In genomic region chr11:7154881-7155344, GRCh38 we compare ENCODE assay signal across 17 cellular contexts.
DNase-seq lines count a peak whose midpoint lies in the region; ATAC-seq and TF ChIP-seq lines count a peak whose summit lies in the region.
"Had no signal": no experiment of that assay in that cellular context is flagged by ENCODE, and none has a peak within 500 bp of the region (broad histone marks: within the 10 kb centered on the region; RNA-seq: fewer than 3 reads in every experiment).

No MANE protein-coding gene starts in this region.

- DNase-seq in ELR (ENCODE audit: low read depth) (peak; percentile 38), MG63 (peak; percentile 23), body of pancreas (no peak), mesothelial cell of epicardium (ENCODE audit: low spot score in 2 of 2, unreplicated experiment in 2 of 2) (no peak), NOMO-1 treated with DMSO at 0.1 percent for 48 hours (lab: John Stamatoyannopoulos, UW; ENCODE audit: unreplicated experiment) (no peak)
- DNase-seq in CD4-positive, alpha-beta T cell: no peak
- DNase-seq in naive thymus-derived CD8-positive, alpha-beta T cell: no peak
- DNase-seq: activated CD4-positive, alpha-beta T cell treated with anti-CD3 and anti-CD28 coated beads, Interleukin-2, amount 10 ng/mL, durations not matched to agents 24 days and 14 days; activated naive CD4-positive, alpha-beta T cell; lower lobe of right lung; NCI-H345; nephron progenitor cell; spleen; T-helper 9 cell; thyroid gland had no signal

- H3K27me3 ChIP-seq in MG63 (no peaks in the 10 kb centered on the region), body of pancreas (no peaks in the 10 kb centered on the region)
- H3K27me3 ChIP-seq in CD4-positive, alpha-beta T cell (ENCODE audit: control insufficient read depth, insufficient read depth, low read length): no peaks in the 10 kb centered on the region
- H3K27me3 ChIP-seq: gastroesophageal sphincter, spleen, thyroid gland had no signal

- H3K27ac ChIP-seq in body of pancreas: no peak overlapping the region
- H3K27ac ChIP-seq in CD4-positive, alpha-beta T cell (ENCODE audit: low read depth, low read length): no peak overlapping the region
- H3K27ac ChIP-seq: gastroesophageal sphincter, lower lobe of right lung, spleen, thyroid gland had no signal

- no peaks in the 10 kb centered on the region for H3K27me3 Mint-ChIP-seq in mesothelial cell of epicardium (ENCODE audit: low read depth)
- peaks cover 5% of the 10 kb centered on the region for H3K27me3 Mint-ChIP-seq in CD4-positive, alpha-beta T cell
- peaks cover 4 to 19% (median 10%) of the 10 kb centered on the region in 5 donors for H3K27me3 Mint-ChIP-seq in naive thymus-derived CD8-positive, alpha-beta T cell

- peaks cover 10% of the 10 kb centered on the region for H3K4me1 Mint-ChIP-seq in mesothelial cell of epicardium
- H3K4me1 Mint-ChIP-seq in CD4-positive, alpha-beta T cell (ENCODE audit: low read depth): no peaks in the 10 kb centered on the region
- no peaks in the 10 kb centered on the region for H3K4me1 Mint-ChIP-seq in naive thymus-derived CD8-positive, alpha-beta T cell
- H3K4me1 Mint-ChIP-seq: B cell, nephron progenitor cell had no signal

- H3K9me3 ChIP-seq in MG63 (peaks cover 2% of the 10 kb centered on the region; the same call in 1 of the 2 replicates), body of pancreas (no peaks in the 10 kb centered on the region)
- no peaks in the 10 kb centered on the region for H3K9me3 ChIP-seq in CD4-positive, alpha-beta T cell (ENCODE audit: control insufficient read depth, low read length)
- H3K9me3 ChIP-seq: lower lobe of right lung, thyroid gland had no signal

- H3K36me3 ChIP-seq in MG63: no peaks in the 10 kb centered on the region
- no peaks in the 10 kb centered on the region for H3K36me3 ChIP-seq in body of pancreas (replicated peaks in 1 of 2; ENCODE audit: insufficient read depth in 1 of 2, low read depth in 2 of 2)
- H3K36me3 ChIP-seq: gastroesophageal sphincter, lower lobe of right lung, spleen, thyroid gland had no signal

- H3K4me3 ChIP-seq in MG63 (no peak overlapping the region), body of pancreas (no peak overlapping the region)
- H3K4me3 ChIP-seq: gastroesophageal sphincter, lower lobe of right lung, spleen, thyroid gland had no signal

- 34 to 39% methylated on average over 2 of the region's 2 CpGs for WGBS in body of pancreas, 2 donors

- ATAC-seq in body of pancreas: peak; percentile 35
- no peak for ATAC-seq in CD4-positive, alpha-beta T cell (ENCODE audit: poor library complexity)
- no peak for ATAC-seq in naive thymus-derived CD8-positive, alpha-beta T cell
- ATAC-seq: gastroesophageal sphincter, lower lobe of right lung had no signal

- no peaks in the 10 kb centered on the region for H3K9me3 Mint-ChIP-seq in mesothelial cell of epicardium
- no peaks in the 10 kb centered on the region for H3K9me3 Mint-ChIP-seq in CD4-positive, alpha-beta T cell
- H3K9me3 Mint-ChIP-seq in naive thymus-derived CD8-positive, alpha-beta T cell: peaks cover 0 to 2% (median 0%) of the 10 kb centered on the region in 9 donors

- TF ChIP-seq CTCF in body of pancreas (IDR thresholded peaks at IDR 0.05): no peak
- TF ChIP-seq CTCF in mesothelial cell of epicardium (IDR thresholded peaks at IDR 0.05; ENCODE audit: unreplicated experiment): no peak
- no peak for TF ChIP-seq CTCF in CD4-positive, alpha-beta T cell (IDR thresholded peaks at IDR 0.05)

- TF ChIP-seq POLR2A in body of pancreas (IDR thresholded peaks at IDR 0.05): no peak

- no peaks in the 10 kb centered on the region for H3K36me3 Mint-ChIP-seq in mesothelial cell of epicardium
- H3K36me3 Mint-ChIP-seq in CD4-positive, alpha-beta T cell (ENCODE audit: low read depth): no peaks in the 10 kb centered on the region
- no peaks in the 10 kb centered on the region for H3K36me3 Mint-ChIP-seq in naive thymus-derived CD8-positive, alpha-beta T cell

- peak overlapping the region; percentile 35 for H3K27ac Mint-ChIP-seq in mesothelial cell of epicardium
- no peak overlapping the region for H3K27ac Mint-ChIP-seq in CD4-positive, alpha-beta T cell
- no peak overlapping the region for H3K27ac Mint-ChIP-seq in naive thymus-derived CD8-positive, alpha-beta T cell
- H3K27ac Mint-ChIP-seq: activated CD4-positive, alpha-beta T cell treated with anti-CD3 and anti-CD28 coated beads, Interleukin-2, amount 10 ng/mL, durations not matched to agents 24 days and 14 days; B cell; nephron progenitor cell had no signal

- intact Hi-C loops in body of pancreas (cut with DNase I): no loop called here
- intact Hi-C loops in CD4-positive, alpha-beta T cell (cut with DNase I, micrococcal nuclease): no loop called here

- CTCF ChIA-PET in CD4-positive, alpha-beta T cell (lab: Charles Lee): interaction anchor here (0.6 kb wide), 1 partner anchor 540 kb away, joined by 4 read pairs; no protein-coding TSS in a partner anchor

- POLR2A ChIA-PET in CD4-positive, alpha-beta T cell (lab: Charles Lee): no interaction called here
- POLR2A ChIA-PET in naive thymus-derived CD8-positive, alpha-beta T cell (lab: Charles Lee): no interaction called here

- H3K4me1 ChIP-seq in body of pancreas: no peaks in the 10 kb centered on the region
- H3K4me1 ChIP-seq: gastroesophageal sphincter, lower lobe of right lung, spleen, thyroid gland had no signal

- H3K4me3 Mint-ChIP-seq in mesothelial cell of epicardium: no peak overlapping the region
- no peak overlapping the region for H3K4me3 Mint-ChIP-seq in CD4-positive, alpha-beta T cell
- no peak overlapping the region for H3K4me3 Mint-ChIP-seq in naive thymus-derived CD8-positive, alpha-beta T cell
- H3K4me3 Mint-ChIP-seq: activated CD4-positive, alpha-beta T cell treated with anti-CD3 and anti-CD28 coated beads, Interleukin-2, amount 10 ng/mL, durations not matched to agents 24 days and 14 days; B cell; nephron progenitor cell had no signal

Comparison
In these comparisons a context has a peak if more than half of its experiments do, and no peak if none do; other contexts are left out.
1. DNase-seq: peak in ELR (single experiment) and MG63 (single experiment); none in body of pancreas (0 of 4), mesothelial cell of epicardium (0 of 2), CD4-positive, alpha-beta T cell (0 of 10), NOMO-1 treated with DMSO at 0.1 percent for 48 hours (single experiment) and naive thymus-derived CD8-positive, alpha-beta T cell (0 of 10).